7 cellular contexts compared by ENCODE assay signal in the genomic region with DNA sequence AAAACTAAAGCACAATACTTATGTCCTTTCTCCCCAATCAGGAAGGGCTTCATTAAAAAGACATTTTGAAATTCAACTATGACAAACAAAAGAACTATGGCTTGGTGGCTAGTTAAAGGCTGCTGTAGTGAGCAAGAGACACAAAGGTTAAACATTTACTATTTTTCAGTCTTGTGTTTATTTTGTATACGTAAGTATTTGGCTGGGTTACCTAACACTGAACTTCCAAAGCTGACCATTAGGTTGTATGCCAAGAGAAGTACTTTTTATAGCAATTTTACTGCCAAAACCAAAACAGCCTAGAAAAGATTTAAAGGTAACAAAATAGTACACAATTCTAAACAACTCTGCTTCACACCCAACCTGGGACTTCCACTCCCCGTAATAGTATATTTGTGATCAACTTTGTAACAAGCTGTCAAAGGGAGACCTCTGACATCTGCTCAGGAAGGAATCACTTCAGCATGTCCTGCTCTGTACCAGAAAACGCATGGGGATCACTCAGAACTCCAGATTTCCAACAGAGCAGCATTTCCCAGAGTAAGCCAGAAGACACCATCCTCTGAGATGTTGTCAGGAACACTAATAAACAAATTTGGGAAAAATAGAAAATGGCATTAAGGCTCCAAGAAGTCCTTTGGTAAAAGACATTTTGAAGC.
A peak's percentile ranks its signal among the peaks of the same experiment; 100 is the strongest.
DNase-seq lines count a peak whose midpoint lies in the region; ATAC-seq, FAIRE-seq and TF ChIP-seq lines count a peak whose summit lies in the region.
"Not testable (repeated sequence)": the region's sequence is repeated elsewhere in the genome, so short reads cannot be mapped to it uniquely, and the experiment has no call there.

No MANE protein-coding gene starts in this region.

- TF ChIP-seq POLR2A in body of pancreas (IDR thresholded peaks at IDR 0.05): not testable (repeated sequence)

- intact Hi-C loops in body of pancreas (cut with DNase I): not testable (repeated sequence)

- not testable (repeated sequence) for H3K27ac ChIP-seq in C4-2B
- H3K27ac ChIP-seq in body of pancreas: peak overlapping the region; percentile 50 to 62 (median 54)

- H3K4me3 ChIP-seq in body of pancreas; fibroblast of mammary gland (ENCODE audit: control insufficient read depth, low read depth, low read length): not testable (repeated sequence)

- DNase-seq in H4 (ENCODE audit: low spot score) (peak; percentile 26), RCC 7860 (ENCODE audit: low spot score) (peak; percentile 60), fibroblast of mammary gland (ENCODE audit: low read depth) (peak; percentile 61), kidney tubule cell (ENCODE audit: low spot score) (peak; percentile 84), non-pigmented ciliary epithelial cell (ENCODE audit: low read depth) (peak; percentile 15)
- not testable (repeated sequence) for DNase-seq in body of pancreas

- WGBS in body of pancreas, 2 donors: 16 to 23% methylated on average over 3 of the region's 3 CpGs

- ATAC-seq in body of pancreas: peak; percentile 71

- not testable (repeated sequence) for H3K27me3 ChIP-seq in body of pancreas

- H3K36me3 ChIP-seq in body of pancreas (replicated peaks in 1 of 2; ENCODE audit: insufficient read depth in 1 of 2, low read depth in 2 of 2): not testable (repeated sequence)

- H3K4me1 ChIP-seq in body of pancreas: peaks cover 12% of the 10 kb centered on the region

- peak; percentile 13; the same call in 1 of the 2 replicates for TF ChIP-seq CTCF in C4-2B (conservative IDR thresholded peaks at IDR 0.05)
- peak in 4 of 7 experiments; percentile 33 to 46 (median 42) for TF ChIP-seq CTCF in body of pancreas (IDR thresholded peaks at IDR 0.05)
- TF ChIP-seq CTCF in fibroblast of mammary gland (conservative IDR thresholded peaks at IDR 0.05; ENCODE audit: control insufficient read depth, insufficient read depth, low read depth, low read length): not testable (repeated sequence)

- not testable (repeated sequence) for H3K9me3 ChIP-seq in body of pancreas

- peak; percentile 62 for FAIRE-seq in RCC 7860 (lab: Jason Lieb, UNC)
